Comparison of ENCODE assay signal across 13 cellular contexts in genomic region chr12:818733-819132, GRCh38.
A peak's percentile ranks its signal among the peaks of the same experiment; 100 is the strongest.
DNase-seq lines count a peak whose midpoint lies in the region; ATAC-seq and TF ChIP-seq lines count a peak whose summit lies in the region.
"Had no signal": no experiment of that assay in that cellular context is flagged by ENCODE, and none has a peak within 500 bp of the region (broad histone marks: within the 10 kb centered on the region; RNA-seq: fewer than 3 reads in every experiment).

No MANE protein-coding gene starts in this region.

- H3K4me1 ChIP-seq in uterus (no peaks in the 10 kb centered on the region), mesendoderm (ENCODE audit: control insufficient read depth, low read depth, low read length) (peaks cover 4% of the 10 kb centered on the region)

- no peak overlapping the region for H3K56ac ChIP-seq in mesendoderm (ENCODE audit: low read length)

- H3K9me3 Mint-ChIP-seq in stimulated activated naive CD8-positive, alpha-beta T cell treated with anti-CD3 and anti-CD28 coated beads, Interleukin-15, Interleukin-2, amounts not matched to agents 100 ng/mL and 50 ng/mL, for 24 hours = peaks cover 7% of the 10 kb centered on the region
- H3K9me3 Mint-ChIP-seq in activated naive CD8-positive, alpha-beta T cell treated with anti-CD3 and anti-CD28 coated beads, Interleukin-2, amount 50 U/mL, for 24 hours = peaks cover 7% of the 10 kb centered on the region

- no peak for DNase-seq in stimulated activated naive CD8-positive, alpha-beta T cell treated with anti-CD3 and anti-CD28 coated beads, Interleukin-15, Interleukin-2, amounts not matched to agents 100 U/mL and 50 U/mL, for 24 hours
- no peak for DNase-seq in activated naive CD8-positive, alpha-beta T cell treated with anti-CD3 and anti-CD28 coated beads, Interleukin-2, amount 50 U/mL, for 24 hours
- DNase-seq in fibroblast of villous mesenchyme (ENCODE audit: low read depth) = no peak
- DNase-seq in uterus = no peak
- no peak for DNase-seq in mesendoderm
- DNase-seq: effector CD8-positive, alpha-beta T cell; NCI-H146; NCI-H526 had no signal

- no peak overlapping the region for H3K4ac ChIP-seq in mesendoderm (ENCODE audit: low read depth, low read length)

- peaks cover 11% of the 10 kb centered on the region for H3K79me2 ChIP-seq in mesendoderm (ENCODE audit: control insufficient read depth, insufficient read depth, low read length)

- no peak for TF ChIP-seq POLR2A in uterus (IDR thresholded peaks at IDR 0.05)

- H3K4me1 Mint-ChIP-seq in stimulated activated naive CD8-positive, alpha-beta T cell treated with anti-CD3 and anti-CD28 coated beads, Interleukin-15, Interleukin-2, amounts not matched to agents 100 ng/mL and 50 ng/mL, for 24 hours (ENCODE audit: low read depth) = peaks cover 49% of the 10 kb centered on the region
- peaks cover 61% of the 10 kb centered on the region for H3K4me1 Mint-ChIP-seq in activated naive CD8-positive, alpha-beta T cell treated with anti-CD3 and anti-CD28 coated beads, Interleukin-2, amount 50 U/mL, for 24 hours

- no peak overlapping the region for H2BK5ac ChIP-seq in mesendoderm (ENCODE audit: low read length)

- H4K5ac ChIP-seq in mesendoderm (ENCODE audit: low read length) = no peak overlapping the region

- TF ChIP-seq CTCF in fibroblast of villous mesenchyme (IDR thresholded peaks at IDR 0.05; ENCODE audit: insufficient read depth, low read depth, low read length) (peak; percentile 12), uterus (IDR thresholded peaks at IDR 0.05) (no peak)

- no peak overlapping the region for H2BK15ac ChIP-seq in mesendoderm (replicated peaks; ENCODE audit: low read depth)

- no peak overlapping the region for H3K4me3 ChIP-seq in fibroblast of villous mesenchyme (ENCODE audit: low read depth, low read length)
- no peak overlapping the region for H3K4me3 ChIP-seq in uterus
- H3K4me3 ChIP-seq in mesendoderm (ENCODE audit: low read length) = no peak overlapping the region
- H3K4me3 ChIP-seq: lung had no signal

- no peak for ATAC-seq in stimulated activated naive CD8-positive, alpha-beta T cell treated with anti-CD3 and anti-CD28 coated beads, Interleukin-15, Interleukin-2, amounts not matched to agents 100 U/mL and 50 U/mL, for 24 hours
- ATAC-seq in activated naive CD8-positive, alpha-beta T cell treated with anti-CD3 and anti-CD28 coated beads, Interleukin-2, amount 50 U/mL, for 24 hours = no peak
- ATAC-seq in HG02870 (IDR thresholded peaks at IDR 0.05; ENCODE audit: unreplicated experiment) (no peak), HG03432 (IDR thresholded peaks at IDR 0.05; ENCODE audit: unreplicated experiment) (no peak)

- peaks cover 0 to 6% of the 10 kb centered on the region in 2 donors for H3K9me3 ChIP-seq in uterus

- no peak overlapping the region for H3K23ac ChIP-seq in mesendoderm (ENCODE audit: low read length)

- no peak overlapping the region for H3K9ac ChIP-seq in mesendoderm (ENCODE audit: low read length)

- no peak overlapping the region for H2BK120ac ChIP-seq in mesendoderm (ENCODE audit: low read depth, low read length)

- H3K18ac ChIP-seq in mesendoderm (ENCODE audit: low read length) = no peak overlapping the region

- WGBS in mesendoderm (ENCODE audit: extremely low coverage, insufficient coverage, low lambda C conversion rate) = no CpG with 5 or more reads among the region's 5 CpGs

- H3K27me3 ChIP-seq in uterus (no peaks in the 10 kb centered on the region), mesendoderm (ENCODE audit: insufficient read depth, low read length, poor library complexity) (no peaks in the 10 kb centered on the region)

- H3K27me3 Mint-ChIP-seq in stimulated activated naive CD8-positive, alpha-beta T cell treated with anti-CD3 and anti-CD28 coated beads, Interleukin-15, Interleukin-2, amounts not matched to agents 100 ng/mL and 50 ng/mL, for 24 hours = no peaks in the 10 kb centered on the region
- H3K27me3 Mint-ChIP-seq in activated naive CD8-positive, alpha-beta T cell treated with anti-CD3 and anti-CD28 coated beads, Interleukin-2, amount 50 U/mL, for 24 hours = no peaks in the 10 kb centered on the region
- H3K27me3 Mint-ChIP-seq: IgD-negative memory B cell had no signal

- H3K4me2 ChIP-seq in mesendoderm (ENCODE audit: low read length) = no peak overlapping the region

- peak overlapping the region; percentile 30 to 35 for H3K27ac ChIP-seq in uterus
- H3K27ac ChIP-seq in mesendoderm (ENCODE audit: low read depth, low read length) = no peak overlapping the region

- peaks cover 58% of the 10 kb centered on the region for H3K36me3 Mint-ChIP-seq in stimulated activated naive CD8-positive, alpha-beta T cell treated with anti-CD3 and anti-CD28 coated beads, Interleukin-15, Interleukin-2, amounts not matched to agents 100 ng/mL and 50 ng/mL, for 24 hours (ENCODE audit: low read depth)
- peaks cover 48% of the 10 kb centered on the region for H3K36me3 Mint-ChIP-seq in activated naive CD8-positive, alpha-beta T cell treated with anti-CD3 and anti-CD28 coated beads, Interleukin-2, amount 50 U/mL, for 24 hours (ENCODE audit: low read depth)

- intact Hi-C loops in uterus (cut with DNase I; ENCODE audit: low total_unique reads) = loop anchor here (10.0 kb wide), 2 partner anchors 64 to 254 kb away; partner anchors contain the start of gene WNK1

- no peaks in the 10 kb centered on the region for H3K36me3 ChIP-seq in uterus
- H3K36me3 ChIP-seq in mesendoderm (ENCODE audit: control insufficient read depth, insufficient read depth, low read length) = no peaks in the 10 kb centered on the region

- H3K27ac Mint-ChIP-seq in stimulated activated naive CD8-positive, alpha-beta T cell treated with anti-CD3 and anti-CD28 coated beads, Interleukin-15, Interleukin-2, amounts not matched to agents 100 ng/mL and 50 ng/mL, for 24 hours = peak overlapping the region; percentile 45
- peak overlapping the region; percentile 7 for H3K27ac Mint-ChIP-seq in activated naive CD8-positive, alpha-beta T cell treated with anti-CD3 and anti-CD28 coated beads, Interleukin-2, amount 50 U/mL, for 24 hours
- H3K27ac Mint-ChIP-seq: IgD-negative memory B cell had no signal

- no peak overlapping the region for H2AK5ac ChIP-seq in mesendoderm (ENCODE audit: low read length)

- H4K8ac ChIP-seq in mesendoderm (ENCODE audit: low read depth, low read length) = no peak overlapping the region

- H3K79me1 ChIP-seq in mesendoderm (ENCODE audit: low read length) = peaks cover 6% of the 10 kb centered on the region

- no peak overlapping the region for H3K4me3 Mint-ChIP-seq in stimulated activated naive CD8-positive, alpha-beta T cell treated with anti-CD3 and anti-CD28 coated beads, Interleukin-15, Interleukin-2, amounts not matched to agents 100 ng/mL and 50 ng/mL, for 24 hours
- H3K4me3 Mint-ChIP-seq in activated naive CD8-positive, alpha-beta T cell treated with anti-CD3 and anti-CD28 coated beads, Interleukin-2, amount 50 U/mL, for 24 hours = no peak overlapping the region
- H3K4me3 Mint-ChIP-seq: IgD-negative memory B cell had no signal
